12 cellular contexts compared by ENCODE assay signal in the genomic region with DNA sequence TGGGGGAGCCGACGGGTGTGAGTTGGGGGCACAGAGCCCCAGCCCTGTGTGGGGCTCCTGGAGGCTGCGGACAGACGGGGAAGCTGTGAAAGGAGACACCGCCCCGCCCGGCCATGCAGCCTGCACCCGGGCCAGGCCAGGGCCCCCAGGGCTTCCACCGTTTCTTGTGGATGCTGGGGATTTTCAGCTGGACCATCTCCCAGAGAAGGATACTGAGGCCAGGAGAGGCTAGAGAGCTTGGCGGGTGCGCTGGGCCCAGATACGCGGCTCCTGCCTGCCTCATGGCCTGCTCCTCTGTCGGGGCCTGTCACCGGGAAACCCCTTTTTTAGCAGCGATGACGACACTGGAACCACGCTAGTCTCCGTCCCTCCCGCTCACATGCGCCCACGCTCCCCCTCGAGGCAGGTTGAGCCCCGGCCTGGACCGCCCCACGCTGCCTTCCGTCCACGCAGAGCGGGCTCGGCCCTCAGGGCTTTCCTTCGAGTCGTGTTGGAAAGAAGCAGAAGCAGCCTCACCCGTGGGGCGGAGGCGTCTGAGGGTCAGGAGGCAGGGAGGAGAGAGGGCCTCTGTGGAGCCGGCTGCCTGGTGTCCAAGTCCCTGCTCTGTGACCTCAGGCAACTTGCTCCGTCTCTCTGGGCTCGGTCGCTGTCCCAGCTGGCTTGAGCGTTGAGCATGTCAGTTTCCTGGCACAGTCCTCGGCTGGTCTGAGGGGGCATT. TPM values are rescaled to one million over a fixed set of nuclear protein-coding genes. Genes with fewer than 3 reads are reported as not detected.
DNase-seq lines count a peak whose midpoint lies in the region; ATAC-seq lines count a peak whose summit lies in the region.
"Had no signal": no experiment of that assay in that cellular context is flagged by ENCODE, and none has a peak within 500 bp of the region (broad histone marks: within the 10 kb centered on the region; RNA-seq: fewer than 3 reads in every experiment).

No MANE protein-coding gene starts in this region.

- ATAC-seq in activated CD8-positive, alpha-beta memory T cell treated with anti-CD3 and anti-CD28 coated beads, Interleukin-2, amount 10 ng/mL, durations not matched to agents 7 days and 5 days, result no peak
- ATAC-seq in effector memory CD8-positive, alpha-beta T cell (replicated peaks), result peak; percentile 36
- ATAC-seq: GM23338 had no signal

- H3K27ac Mint-ChIP-seq in activated CD8-positive, alpha-beta memory T cell treated with anti-CD3 and anti-CD28 coated beads, Interleukin-2, amount 10 ng/mL, durations not matched to agents 7 days and 5 days, result no peak overlapping the region
- peak overlapping the region in 1 of 2 donors; percentile 70 for H3K27ac Mint-ChIP-seq in effector memory CD8-positive, alpha-beta T cell
- H3K27ac Mint-ChIP-seq: activated naive CD8-positive, alpha-beta T cell treated with anti-CD3 and anti-CD28 coated beads for 36 hours; GM23338 had no signal

- H3K36me3 Mint-ChIP-seq in activated CD8-positive, alpha-beta memory T cell treated with anti-CD3 and anti-CD28 coated beads, Interleukin-2, amount 10 ng/mL, durations not matched to agents 7 days and 5 days, result peaks cover 9% of the 10 kb centered on the region
- peaks cover 73% of the 10 kb centered on the region for H3K36me3 Mint-ChIP-seq in effector memory CD8-positive, alpha-beta T cell (ENCODE audit: insufficient read depth)
- H3K36me3 Mint-ChIP-seq: activated naive CD8-positive, alpha-beta T cell treated with anti-CD3 and anti-CD28 coated beads for 36 hours had no signal

- peak; percentile 59 for DNase-seq in activated CD8-positive, alpha-beta memory T cell treated with anti-CD3 and anti-CD28 coated beads for 24 hours
- no peak for DNase-seq in activated CD8-positive, alpha-beta memory T cell treated with anti-CD3 and anti-CD28 coated beads, Interleukin-2, amount 10 ng/mL, durations not matched to agents 7 days and 5 days
- DNase-seq in effector memory CD8-positive, alpha-beta T cell, result no peak
- peak; percentile 82 for DNase-seq in posterior vena cava (ENCODE audit: low spot score)
- no peak for DNase-seq in activated CD4-positive, alpha-beta T cell treated with anti-CD3 and anti-CD28 coated beads for 4 hours
- DNase-seq in cerebellar cortex (ENCODE audit: low spot score), result no peak
- DNase-seq: activated naive CD8-positive, alpha-beta T cell treated with anti-CD3 and anti-CD28 coated beads for 36 hours; hypothalamus; NCI-H1092 treated with DMSO at 0.1 percent for 48 hours; substantia nigra had no signal

- no peaks in the 10 kb centered on the region for H3K9me3 Mint-ChIP-seq in activated CD8-positive, alpha-beta memory T cell treated with anti-CD3 and anti-CD28 coated beads, Interleukin-2, amount 10 ng/mL, durations not matched to agents 7 days and 5 days (ENCODE audit: low read depth)
- no peaks in the 10 kb centered on the region for H3K9me3 Mint-ChIP-seq in effector memory CD8-positive, alpha-beta T cell
- H3K9me3 Mint-ChIP-seq: activated naive CD8-positive, alpha-beta T cell treated with anti-CD3 and anti-CD28 coated beads for 36 hours; GM23338; neural crest cell had no signal

- CTCF ChIA-PET in activated CD8-positive, alpha-beta memory T cell treated with anti-CD3 and anti-CD28 coated beads, Interleukin-2, amount 10 ng/mL, durations not matched to agents 7 days and 5 days (lab: Charles Lee), result no interaction called here

- no peaks in the 10 kb centered on the region for H3K4me1 Mint-ChIP-seq in activated CD8-positive, alpha-beta memory T cell treated with anti-CD3 and anti-CD28 coated beads, Interleukin-2, amount 10 ng/mL, durations not matched to agents 7 days and 5 days
- H3K4me1 Mint-ChIP-seq in effector memory CD8-positive, alpha-beta T cell (ENCODE audit: low read depth in 2 of 2), result peaks cover 0 to 7% of the 10 kb centered on the region in 2 donors
- H3K4me1 Mint-ChIP-seq: activated naive CD8-positive, alpha-beta T cell treated with anti-CD3 and anti-CD28 coated beads for 36 hours; neural crest cell had no signal

- intact Hi-C loops in posterior vena cava (cut with DNase I), result no loop called here

- H3K4me3 Mint-ChIP-seq in activated CD8-positive, alpha-beta memory T cell treated with anti-CD3 and anti-CD28 coated beads, Interleukin-2, amount 10 ng/mL, durations not matched to agents 7 days and 5 days, result no peak overlapping the region
- H3K4me3 Mint-ChIP-seq in effector memory CD8-positive, alpha-beta T cell, result no peak overlapping the region
- H3K4me3 Mint-ChIP-seq: activated naive CD8-positive, alpha-beta T cell treated with anti-CD3 and anti-CD28 coated beads for 36 hours; GM23338; neural crest cell had no signal

- H3K27me3 Mint-ChIP-seq in activated CD8-positive, alpha-beta memory T cell treated with anti-CD3 and anti-CD28 coated beads, Interleukin-2, amount 10 ng/mL, durations not matched to agents 7 days and 5 days, result no peaks in the 10 kb centered on the region
- H3K27me3 Mint-ChIP-seq in effector memory CD8-positive, alpha-beta T cell, result no peaks in the 10 kb centered on the region
- H3K27me3 Mint-ChIP-seq: activated naive CD8-positive, alpha-beta T cell treated with anti-CD3 and anti-CD28 coated beads for 36 hours had no signal

RNA-seq across cellular contexts. Expression of a gene that starts 11.7 kb away (rescaled TPM):
- total RNA-seq in activated CD8-positive, alpha-beta memory T cell treated with anti-CD3 and anti-CD28 coated beads, Interleukin-2, amount 10 ng/mL, durations not matched to agents 7 days and 5 days, result not detected
- total RNA-seq in posterior vena cava, result not detected
- total RNA-seq: neural crest cell had no signal

RNA-seq across cellular contexts. Expression of a gene that starts 13.8 kb away (rescaled TPM):
- total RNA-seq in activated CD8-positive, alpha-beta memory T cell treated with anti-CD3 and anti-CD28 coated beads, Interleukin-2, amount 10 ng/mL, durations not matched to agents 7 days and 5 days, result 10 to 100 TPM; 22.4 to 22.9 TPM
- 100 to 1,000 TPM in 1 of 2 donors, 10 to 100 TPM in 1; 49.4 to 138 TPM for total RNA-seq in posterior vena cava

RNA-seq across cellular contexts. Expression of a gene that starts 25.5 kb away (rescaled TPM):
- 10 to 100 TPM; 37.2 to 37.9 TPM for total RNA-seq in activated CD8-positive, alpha-beta memory T cell treated with anti-CD3 and anti-CD28 coated beads, Interleukin-2, amount 10 ng/mL, durations not matched to agents 7 days and 5 days
- 10 to 100 TPM; 13.9 to 19.0 TPM for total RNA-seq in posterior vena cava

RNA-seq across cellular contexts. Expression of a gene that starts 40.1 kb away (rescaled TPM):
- 100 to 1,000 TPM in 1 of 2 experiments, 10 to 100 TPM in 1; 97.5 to 102 TPM for total RNA-seq in activated CD8-positive, alpha-beta memory T cell treated with anti-CD3 and anti-CD28 coated beads, Interleukin-2, amount 10 ng/mL, durations not matched to agents 7 days and 5 days
- 10 to 100 TPM; 50.3 to 55.1 TPM for total RNA-seq in posterior vena cava

Comparison
In these comparisons a context has a peak if more than half of its experiments do, and no peak if none do; other contexts are left out.
1. DNase-seq: peak in activated CD8-positive, alpha-beta memory T cell treated with anti-CD3 and anti-CD28 coated beads for 24 hours (single experiment) and posterior vena cava (single experiment); none in activated CD8-positive, alpha-beta memory T cell treated with anti-CD3 and anti-CD28 coated beads, Interleukin-2, amount 10 ng/mL, durations not matched to agents 7 days and 5 days (single experiment), effector memory CD8-positive, alpha-beta T cell (0 of 3), activated CD4-positive, alpha-beta T cell treated with anti-CD3 and anti-CD28 coated beads for 4 hours (0 of 2) and cerebellar cortex (single experiment).